1 cellular context compared by ENCODE assay signal in the genomic region with DNA sequence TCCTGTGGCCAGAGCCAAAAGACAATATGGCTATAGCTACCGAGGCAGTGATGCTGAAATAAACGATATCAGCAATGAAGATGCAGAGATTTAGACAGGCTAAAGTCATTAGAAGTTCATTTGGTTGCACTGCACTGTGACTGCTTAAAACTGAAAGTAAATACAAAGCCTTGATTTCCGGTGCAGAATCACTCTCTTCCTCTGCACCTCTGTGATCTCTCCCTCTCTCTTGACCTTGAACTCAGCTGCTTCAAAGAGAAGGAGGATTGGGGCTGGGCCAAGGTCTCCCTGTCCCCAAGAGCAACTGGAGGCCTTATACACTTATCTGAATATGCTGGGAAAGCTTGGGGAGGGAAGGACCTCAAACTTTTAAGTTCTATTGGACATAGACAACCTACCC.
TF ChIP-seq lines count a peak whose summit lies in the region.

No MANE protein-coding gene starts in this region.

TF ChIP-seq in SK-N-SH, 30 proteins besides CTCF, POLR2A, EP300 and RAD21 (continued from another document):
- TF ChIP-seq REST (IDR thresholded peaks at IDR 0.05; ENCODE audit: low read depth, low read length) (no peak), ZBTB33 (IDR thresholded peaks at IDR 0.05; ENCODE audit: borderline replicate concordance, low read depth) (no peak), RCOR1 (IDR thresholded peaks at IDR 0.05; ENCODE audit: low read length) (no peak), TAF1 (IDR thresholded peaks at IDR 0.05; ENCODE audit: borderline replicate concordance, low read depth, low read length) (no peak), NFIC (IDR thresholded peaks at IDR 0.05; ENCODE audit: borderline replicate concordance) (no peak), USF2 (IDR thresholded peaks at IDR 0.05; ENCODE audit: borderline replicate concordance, low read depth, low read length) (no peak), FOXM1 (IDR thresholded peaks at IDR 0.05; ENCODE audit: low read depth) (no peak), YY1 (IDR thresholded peaks at IDR 0.05; ENCODE audit: low read depth) (no peak), GABPA (IDR thresholded peaks at IDR 0.05; ENCODE audit: low read depth) (no peak)
- TF ChIP-seq, protein P1, sequence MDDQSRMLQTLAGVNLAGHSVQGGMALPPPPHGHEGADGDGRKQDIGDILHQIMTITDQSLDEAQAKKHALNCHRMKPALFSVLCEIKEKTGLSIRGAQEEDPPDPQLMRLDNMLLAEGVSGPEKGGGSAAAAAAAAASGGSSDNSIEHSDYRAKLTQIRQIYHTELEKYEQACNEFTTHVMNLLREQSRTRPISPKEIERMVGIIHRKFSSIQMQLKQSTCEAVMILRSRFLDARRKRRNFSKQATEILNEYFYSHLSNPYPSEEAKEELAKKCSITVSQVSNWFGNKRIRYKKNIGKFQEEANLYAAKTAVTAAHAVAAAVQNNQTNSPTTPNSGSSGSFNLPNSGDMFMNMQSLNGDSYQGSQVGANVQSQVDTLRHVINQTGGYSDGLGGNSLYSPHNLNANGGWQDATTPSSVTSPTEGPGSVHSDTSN (IDR thresholded peaks at IDR 0.05) = no peak
TF ChIP-seq in SK-N-SH: peak in this region for 0.
